Comparison of ENCODE assay signal across 1 cellular context in the genomic region with DNA sequence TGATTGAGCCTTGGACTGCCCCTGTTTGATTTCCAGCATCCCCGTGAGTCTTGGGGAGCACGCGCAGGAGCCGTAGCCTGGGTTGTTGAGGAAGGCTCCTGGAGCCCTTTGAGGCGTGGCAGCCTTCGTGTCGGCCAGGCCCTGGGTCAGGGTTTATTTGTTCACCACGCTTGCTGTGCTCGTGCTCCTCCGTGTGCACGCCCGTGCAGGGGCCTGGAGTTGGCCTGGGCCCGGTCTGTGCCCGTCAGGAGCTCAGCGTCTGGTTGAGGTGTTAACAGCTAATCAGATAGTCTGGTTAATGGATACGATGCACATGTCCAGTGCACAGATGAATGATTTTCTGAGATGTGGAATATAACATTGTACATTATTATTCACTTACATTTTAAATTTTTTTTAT.
TF ChIP-seq lines count a peak whose summit lies in the region.

No MANE protein-coding gene starts in this region.

TF ChIP-seq in SK-N-SH treated with all-trans-retinoic acid at 6 μM for 48 hours, 23 proteins besides CTCF, POLR2A, EP300 and RAD21 (continued from another document):
- no peak for TF ChIP-seq PPARA (CRISPR knock-in tag; IDR thresholded peaks at IDR 0.05; ENCODE audit: borderline replicate concordance)
- TF ChIP-seq ISL1 (CRISPR knock-in tag; IDR thresholded peaks at IDR 0.05) = no peak
- no peak for TF ChIP-seq ZNF8 (CRISPR knock-in tag; IDR thresholded peaks at IDR 0.05)
- no peak for TF ChIP-seq OSR1 (CRISPR knock-in tag; IDR thresholded peaks at IDR 0.05)
- TF ChIP-seq, protein P1, sequence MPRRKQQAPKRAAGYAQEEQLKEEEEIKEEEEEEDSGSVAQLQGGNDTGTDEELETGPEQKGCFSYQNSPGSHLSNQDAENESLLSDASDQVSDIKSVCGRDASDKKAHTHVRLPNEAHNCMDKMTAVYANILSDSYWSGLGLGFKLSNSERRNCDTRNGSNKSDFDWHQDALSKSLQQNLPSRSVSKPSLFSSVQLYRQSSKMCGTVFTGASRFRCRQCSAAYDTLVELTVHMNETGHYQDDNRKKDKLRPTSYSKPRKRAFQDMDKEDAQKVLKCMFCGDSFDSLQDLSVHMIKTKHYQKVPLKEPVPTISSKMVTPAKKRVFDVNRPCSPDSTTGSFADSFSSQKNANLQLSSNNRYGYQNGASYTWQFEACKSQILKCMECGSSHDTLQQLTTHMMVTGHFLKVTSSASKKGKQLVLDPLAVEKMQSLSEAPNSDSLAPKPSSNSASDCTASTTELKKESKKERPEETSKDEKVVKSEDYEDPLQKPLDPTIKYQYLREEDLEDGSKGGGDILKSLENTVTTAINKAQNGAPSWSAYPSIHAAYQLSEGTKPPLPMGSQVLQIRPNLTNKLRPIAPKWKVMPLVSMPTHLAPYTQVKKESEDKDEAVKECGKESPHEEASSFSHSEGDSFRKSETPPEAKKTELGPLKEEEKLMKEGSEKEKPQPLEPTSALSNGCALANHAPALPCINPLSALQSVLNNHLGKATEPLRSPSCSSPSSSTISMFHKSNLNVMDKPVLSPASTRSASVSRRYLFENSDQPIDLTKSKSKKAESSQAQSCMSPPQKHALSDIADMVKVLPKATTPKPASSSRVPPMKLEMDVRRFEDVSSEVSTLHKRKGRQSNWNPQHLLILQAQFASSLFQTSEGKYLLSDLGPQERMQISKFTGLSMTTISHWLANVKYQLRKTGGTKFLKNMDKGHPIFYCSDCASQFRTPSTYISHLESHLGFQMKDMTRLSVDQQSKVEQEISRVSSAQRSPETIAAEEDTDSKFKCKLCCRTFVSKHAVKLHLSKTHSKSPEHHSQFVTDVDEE (CRISPR knock-in tag; IDR thresholded peaks at IDR 0.05) = no peak
- no peak for TF ChIP-seq ZNF565 (CRISPR knock-in tag; conservative IDR thresholded peaks at IDR 0.05; ENCODE audit: low read depth)
- TF ChIP-seq ZNF70 (CRISPR knock-in tag; IDR thresholded peaks at IDR 0.05) = no peak
